Comparison of ENCODE assay signal across 14 cellular contexts in the genomic region with DNA sequence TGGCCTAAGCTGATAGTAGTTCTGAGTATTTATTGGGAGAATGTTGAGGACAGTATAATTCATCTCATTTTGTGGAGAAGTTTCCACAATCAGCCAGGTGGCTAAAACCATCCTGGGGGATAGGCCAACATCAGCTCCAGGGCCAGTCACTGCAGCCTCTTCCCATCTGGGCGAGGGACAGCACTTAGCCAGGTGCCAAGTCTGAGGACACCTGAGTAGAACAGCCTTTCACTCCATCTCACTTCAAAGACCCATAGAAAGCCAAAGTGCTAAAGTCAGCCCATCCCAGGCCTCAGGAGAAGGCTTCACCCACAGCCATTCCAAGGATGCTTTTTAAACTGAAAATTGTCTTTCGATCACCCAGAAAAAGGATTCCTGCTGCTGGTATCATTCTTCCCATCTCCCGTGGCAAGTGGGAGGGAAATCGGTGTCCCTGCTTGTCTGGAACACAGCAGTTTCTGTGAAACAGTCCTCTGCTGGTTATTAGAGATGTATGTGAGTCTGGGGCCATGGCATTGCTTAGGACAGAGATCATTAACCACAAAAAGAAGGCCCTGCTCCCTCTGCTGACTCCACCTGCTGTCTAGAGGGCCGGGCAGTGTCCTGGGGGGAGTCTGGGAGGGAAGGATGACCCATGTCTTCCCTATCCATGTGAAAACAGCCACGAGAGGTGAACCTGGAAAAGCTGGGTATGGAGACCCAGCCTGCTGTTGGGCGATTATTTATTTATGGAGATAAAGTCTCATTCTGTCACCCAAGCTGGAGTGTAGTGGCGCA. TPM values are rescaled to one million over a fixed set of nuclear protein-coding genes. Genes with fewer than 3 reads are reported as not detected.
DNase-seq lines count a peak whose midpoint lies in the region; ATAC-seq and TF ChIP-seq lines count a peak whose summit lies in the region.
"Had no signal": no experiment of that assay in that cellular context is flagged by ENCODE, and none has a peak within 500 bp of the region (broad histone marks: within the 10 kb centered on the region; RNA-seq: fewer than 3 reads in every experiment).

No MANE protein-coding gene starts in this region.

- intact Hi-C loops in activated CD8-positive, alpha-beta T cell treated with anti-CD3 and anti-CD28 coated beads for 36 hours (cut with micrococcal nuclease), result no loop called here

- H3K4me2 ChIP-seq in hepatocyte, result no peak overlapping the region

- H3K4me1 Mint-ChIP-seq in activated CD8-positive, alpha-beta T cell treated with anti-CD3 and anti-CD28 coated beads, Interleukin-2, amount 10 ng/mL, durations not matched to agents 7 days and 5 days (ENCODE audit: low read depth), result no peaks in the 10 kb centered on the region
- H3K4me1 Mint-ChIP-seq in activated CD8-positive, alpha-beta T cell treated with anti-CD3 and anti-CD28 coated beads for 36 hours (ENCODE audit: low read depth), result no peaks in the 10 kb centered on the region
- H3K4me1 Mint-ChIP-seq in WTC11, result peaks cover 22% of the 10 kb centered on the region
- no peaks in the 10 kb centered on the region for H3K4me1 Mint-ChIP-seq in stimulated activated naive CD8-positive, alpha-beta T cell treated with anti-CD3 and anti-CD28 coated beads, Interleukin-15, amount 100 ng/mL, for 72 hours
- peaks cover 2% of the 10 kb centered on the region for H3K4me1 Mint-ChIP-seq in T-helper 2 cell treated with Interferon-gamma antibody and Interleukin-4, amounts not matched to agents 5 μg/mL and 100 μg/mL, for 36 hours (ENCODE audit: low read depth)

- H3K79me2 ChIP-seq in hepatocyte, result peaks cover 8% of the 10 kb centered on the region

- H3K9me3 Mint-ChIP-seq in activated CD8-positive, alpha-beta T cell treated with anti-CD3 and anti-CD28 coated beads, Interleukin-2, amount 10 ng/mL, durations not matched to agents 7 days and 5 days (ENCODE audit: insufficient read depth), result no peaks in the 10 kb centered on the region
- no peaks in the 10 kb centered on the region for H3K9me3 Mint-ChIP-seq in activated CD8-positive, alpha-beta T cell treated with anti-CD3 and anti-CD28 coated beads for 36 hours
- no peaks in the 10 kb centered on the region for H3K9me3 Mint-ChIP-seq in WTC11
- no peaks in the 10 kb centered on the region for H3K9me3 Mint-ChIP-seq in stimulated activated naive CD8-positive, alpha-beta T cell treated with anti-CD3 and anti-CD28 coated beads, Interleukin-15, amount 100 ng/mL, for 72 hours
- no peaks in the 10 kb centered on the region for H3K9me3 Mint-ChIP-seq in T-helper 2 cell treated with Interferon-gamma antibody and Interleukin-4, amounts not matched to agents 5 μg/mL and 100 μg/mL, for 36 hours

- 91% methylated on average over 8 of the region's 8 CpGs for WGBS in hepatocyte (ENCODE audit: low lambda C conversion rate, missing lambda C conversion rate)

- no peaks in the 10 kb centered on the region for H3K27me3 Mint-ChIP-seq in activated CD8-positive, alpha-beta T cell treated with anti-CD3 and anti-CD28 coated beads, Interleukin-2, amount 10 ng/mL, durations not matched to agents 7 days and 5 days (ENCODE audit: low read depth)
- H3K27me3 Mint-ChIP-seq in activated CD8-positive, alpha-beta T cell treated with anti-CD3 and anti-CD28 coated beads for 36 hours, result no peaks in the 10 kb centered on the region
- H3K27me3 Mint-ChIP-seq in WTC11 (ENCODE audit: low read depth), result no peaks in the 10 kb centered on the region
- H3K27me3 Mint-ChIP-seq in stimulated activated naive CD8-positive, alpha-beta T cell treated with anti-CD3 and anti-CD28 coated beads, Interleukin-15, amount 100 ng/mL, for 72 hours, result no peaks in the 10 kb centered on the region
- H3K27me3 Mint-ChIP-seq in T-helper 2 cell treated with Interferon-gamma antibody and Interleukin-4, amounts not matched to agents 5 μg/mL and 100 μg/mL, for 36 hours (ENCODE audit: low read depth), result no peaks in the 10 kb centered on the region

- H3K9me3 ChIP-seq in hepatocyte (ENCODE audit: low read depth), result no peaks in the 10 kb centered on the region
- H3K9me3 ChIP-seq: upper lobe of right lung had no signal

- no peaks in the 10 kb centered on the region for H3K9me2 ChIP-seq in hepatocyte (replicated peaks; ENCODE audit: insufficient read depth)

- no peak overlapping the region for H3K27ac Mint-ChIP-seq in activated CD8-positive, alpha-beta T cell treated with anti-CD3 and anti-CD28 coated beads, Interleukin-2, amount 10 ng/mL, durations not matched to agents 7 days and 5 days
- H3K27ac Mint-ChIP-seq in activated CD8-positive, alpha-beta T cell treated with anti-CD3 and anti-CD28 coated beads for 36 hours, result no peak overlapping the region
- peak overlapping the region; percentile 45 for H3K27ac Mint-ChIP-seq in WTC11
- peak overlapping the region; percentile 58 to 83 for H3K27ac Mint-ChIP-seq in stimulated activated naive CD8-positive, alpha-beta T cell treated with anti-CD3 and anti-CD28 coated beads, Interleukin-15, amount 100 ng/mL, for 72 hours
- H3K27ac Mint-ChIP-seq in T-helper 2 cell treated with Interferon-gamma antibody and Interleukin-4, amounts not matched to agents 5 μg/mL and 100 μg/mL, for 36 hours, result no peak overlapping the region

- no peak for TF ChIP-seq CTCF in activated CD8-positive, alpha-beta T cell treated with anti-CD3 and anti-CD28 coated beads for 36 hours (IDR thresholded peaks at IDR 0.05)
- TF ChIP-seq CTCF in WTC11 (IDR thresholded peaks at IDR 0.05) (no peak), hepatocyte (IDR thresholded peaks at IDR 0.05; ENCODE audit: poor library complexity) (no peak)

- no peak for ATAC-seq in activated CD8-positive, alpha-beta T cell treated with anti-CD3 and anti-CD28 coated beads, Interleukin-2, amount 10 ng/mL, durations not matched to agents 7 days and 5 days
- no peak for ATAC-seq in activated CD8-positive, alpha-beta T cell treated with anti-CD3 and anti-CD28 coated beads for 36 hours
- ATAC-seq in WTC11 (no peak), HG03280 (IDR thresholded peaks at IDR 0.05; ENCODE audit: unreplicated experiment) (no peak)
- no peak for ATAC-seq in stimulated activated naive CD8-positive, alpha-beta T cell treated with anti-CD3 and anti-CD28 coated beads, Interleukin-15, amount 100 ng/mL, for 72 hours
- ATAC-seq: foreskin keratinocyte had no signal

- no peaks in the 10 kb centered on the region for H3K36me3 ChIP-seq in hepatocyte (replicated peaks; ENCODE audit: insufficient read depth, low read depth)

- no peak overlapping the region for H2AFZ ChIP-seq in hepatocyte

- POLR2A ChIA-PET in activated CD8-positive, alpha-beta T cell treated with anti-CD3 and anti-CD28 coated beads, Interleukin-2, amount 10 ng/mL, durations not matched to agents 7 days and 5 days (lab: Charles Lee), result no interaction called here
- POLR2A ChIA-PET in activated CD8-positive, alpha-beta T cell treated with anti-CD3 and anti-CD28 coated beads for 36 hours (lab: Charles Lee), result interaction anchor here (0.7 kb wide), 2 partner anchors 33 to 1336 kb away, joined by 3 read pairs; no protein-coding TSS in a partner anchor
- POLR2A ChIA-PET in WTC11 (lab: Charles Lee), result interaction anchor here (0.7 kb wide), 3 partner anchors 12 to 744 kb away, joined by 3 to 5 read pairs (median 3); no protein-coding TSS in a partner anchor

- H4K20me1 ChIP-seq in hepatocyte (ENCODE audit: insufficient read depth, poor library complexity, severe bottlenecking), result peaks cover 4% of the 10 kb centered on the region

- DNase-seq in activated CD8-positive, alpha-beta T cell treated with anti-CD3 and anti-CD28 coated beads, Interleukin-2, amount 10 ng/mL, durations not matched to agents 7 days and 5 days, result peak; percentile 18
- DNase-seq in activated CD8-positive, alpha-beta T cell treated with anti-CD3 and anti-CD28 coated beads for 36 hours, result no peak
- no peak for DNase-seq in WTC11 (ENCODE audit: low spot score)
- DNase-seq in hepatocyte (ENCODE audit: low spot score), result no peak
- DNase-seq in stimulated activated naive CD8-positive, alpha-beta T cell treated with anti-CD3 and anti-CD28 coated beads, Interleukin-15, amount 100 ng/mL, for 72 hours, result no peak
- DNase-seq in T-helper 2 cell treated with Interferon-gamma antibody and Interleukin-4, amounts not matched to agents 5 μg/mL and 100 μg/mL, for 36 hours (ENCODE audit: low spot score), result no peak
- DNase-seq in NCI-H2029 treated with DMSO at 0.1 percent for 48 hours (lab: John Stamatoyannopoulos, UW), result no peak
- DNase-seq: amniotic stem cell; effector CD8-positive, alpha-beta T cell; foreskin keratinocyte; NCI-H146; upper lobe of right lung had no signal

- no peak overlapping the region for H3K4me3 Mint-ChIP-seq in activated CD8-positive, alpha-beta T cell treated with anti-CD3 and anti-CD28 coated beads, Interleukin-2, amount 10 ng/mL, durations not matched to agents 7 days and 5 days
- no peak overlapping the region for H3K4me3 Mint-ChIP-seq in activated CD8-positive, alpha-beta T cell treated with anti-CD3 and anti-CD28 coated beads for 36 hours
- H3K4me3 Mint-ChIP-seq in WTC11, result no peak overlapping the region
- H3K4me3 Mint-ChIP-seq in stimulated activated naive CD8-positive, alpha-beta T cell treated with anti-CD3 and anti-CD28 coated beads, Interleukin-15, amount 100 ng/mL, for 72 hours, result no peak overlapping the region
- H3K4me3 Mint-ChIP-seq in T-helper 2 cell treated with Interferon-gamma antibody and Interleukin-4, amounts not matched to agents 5 μg/mL and 100 μg/mL, for 36 hours, result no peak overlapping the region

- H3K36me3 Mint-ChIP-seq in activated CD8-positive, alpha-beta T cell treated with anti-CD3 and anti-CD28 coated beads, Interleukin-2, amount 10 ng/mL, durations not matched to agents 7 days and 5 days (ENCODE audit: low read depth), result peaks cover 36% of the 10 kb centered on the region
- peaks cover 10% of the 10 kb centered on the region for H3K36me3 Mint-ChIP-seq in activated CD8-positive, alpha-beta T cell treated with anti-CD3 and anti-CD28 coated beads for 36 hours (ENCODE audit: low read depth)
- H3K36me3 Mint-ChIP-seq in WTC11, result peaks cover 16% of the 10 kb centered on the region
- peaks cover 38% of the 10 kb centered on the region for H3K36me3 Mint-ChIP-seq in T-helper 2 cell treated with Interferon-gamma antibody and Interleukin-4, amounts not matched to agents 5 μg/mL and 100 μg/mL, for 36 hours (ENCODE audit: low read depth)

- CTCF ChIA-PET in activated CD8-positive, alpha-beta T cell treated with anti-CD3 and anti-CD28 coated beads, Interleukin-2, amount 10 ng/mL, durations not matched to agents 7 days and 5 days (lab: Charles Lee), result interaction anchor here (0.7 to 1.8 kb wide), 8 partner anchors 14 to 225 kb away, joined by 3 to 12 read pairs (median 4); a partner anchor contains a TSS
- CTCF ChIA-PET in activated CD8-positive, alpha-beta T cell treated with anti-CD3 and anti-CD28 coated beads for 36 hours (lab: Charles Lee), result interaction anchor here (0.7 to 1.8 kb wide), 4 partner anchors 12 to 27 kb away, joined by 3 to 6 read pairs (median 5); no protein-coding TSS in a partner anchor
- CTCF ChIA-PET in WTC11 (lab: Charles Lee), result interaction anchor here (0.7 to 3.2 kb wide), 21 partner anchors 9 to 363 kb away, joined by 3 to 38 read pairs (median 5); a partner anchor contains a TSS

- H3K4me1 ChIP-seq in hepatocyte (ENCODE audit: insufficient read depth), result peaks cover 10% of the 10 kb centered on the region
- H3K4me1 ChIP-seq: foreskin keratinocyte, upper lobe of right lung had no signal

- no peak overlapping the region for H3K4me3 ChIP-seq in hepatocyte
- H3K4me3 ChIP-seq: skin epidermis, upper lobe of right lung had no signal

- H3K27ac ChIP-seq in hepatocyte, result peak overlapping the region; percentile 27
- H3K27ac ChIP-seq: foreskin keratinocyte, skin epidermis, upper lobe of right lung had no signal

- no peaks in the 10 kb centered on the region for H3K27me3 ChIP-seq in hepatocyte
- H3K27me3 ChIP-seq: foreskin keratinocyte, upper lobe of right lung had no signal

RNA-seq across cellular contexts. Expression of a gene that starts 9.6 kb away (rescaled TPM):
- total RNA-seq in activated CD8-positive, alpha-beta T cell treated with anti-CD3 and anti-CD28 coated beads, Interleukin-2, amount 10 ng/mL, durations not matched to agents 7 days and 5 days, result 10 to 100 TPM in 1 of 2 experiments, 1 to 10 TPM in 1; 9.6 to 11.7 TPM
- 1 to 10 TPM; 6.9 to 7.3 TPM for total RNA-seq in activated CD8-positive, alpha-beta T cell treated with anti-CD3 and anti-CD28 coated beads for 36 hours
- total RNA-seq in WTC11 (2021) (8.9 to 10.1 TPM (median 9.8 TPM) in 3 replicates), hepatocyte (44.8 and 49.6 TPM in 2 replicates)
- polyA plus RNA-seq in hepatocyte, result 72.7 and 79.8 TPM in 2 replicates

RNA-seq across cellular contexts. Expression of a gene that starts 34.0 kb away (rescaled TPM):
- 10 to 100 TPM; 64.5 to 69.7 TPM for total RNA-seq in activated CD8-positive, alpha-beta T cell treated with anti-CD3 and anti-CD28 coated beads, Interleukin-2, amount 10 ng/mL, durations not matched to agents 7 days and 5 days
- 10 to 100 TPM; 43.1 to 47.2 TPM for total RNA-seq in activated CD8-positive, alpha-beta T cell treated with anti-CD3 and anti-CD28 coated beads for 36 hours
- total RNA-seq in WTC11 (2021), result 50.2 to 52.2 TPM (median 50.8 TPM) in 3 replicates
- 18.7 and 19.5 TPM in 2 replicates for total RNA-seq in hepatocyte
- 10.7 and 11.0 TPM in 2 replicates for polyA plus RNA-seq in hepatocyte

Comparison
In these comparisons a context has a peak if more than half of its experiments do, and no peak if none do; other contexts are left out.
1. H3K27ac Mint-ChIP-seq: peak in WTC11 (single experiment) and stimulated activated naive CD8-positive, alpha-beta T cell treated with anti-CD3 and anti-CD28 coated beads, Interleukin-15, amount 100 ng/mL, for 72 hours (2 of 2); none in activated CD8-positive, alpha-beta T cell treated with anti-CD3 and anti-CD28 coated beads, Interleukin-2, amount 10 ng/mL, durations not matched to agents 7 days and 5 days (single experiment), activated CD8-positive, alpha-beta T cell treated with anti-CD3 and anti-CD28 coated beads for 36 hours (single experiment) and T-helper 2 cell treated with Interferon-gamma antibody and Interleukin-4, amounts not matched to agents 5 μg/mL and 100 μg/mL, for 36 hours (single experiment).